Comparison of ENCODE assay signal across 12 cellular contexts in genomic region chr2:55585451-55586079, GRCh38. TPM values are rescaled to one million over a fixed set of nuclear protein-coding genes. Genes with fewer than 3 reads are reported as not detected.
DNase-seq lines count a peak whose midpoint lies in the region; ATAC-seq and TF ChIP-seq lines count a peak whose summit lies in the region.
"Had no signal": no experiment of that assay in that cellular context is flagged by ENCODE, and none has a peak within 500 bp of the region (broad histone marks: within the 10 kb centered on the region; RNA-seq: fewer than 3 reads in every experiment).

No MANE protein-coding gene starts in this region.

- H2AFZ ChIP-seq in mesenchymal stem cell (ENCODE audit: low read depth, low read length) = no peak overlapping the region

- H3K9me3 ChIP-seq in HUES6 (ENCODE audit: control insufficient read depth, insufficient read depth, low read depth, low read length) = no peaks in the 10 kb centered on the region
- no peaks in the 10 kb centered on the region for H3K9me3 ChIP-seq in mesenchymal stem cell (ENCODE audit: control insufficient read depth, low read length)
- no peaks in the 10 kb centered on the region for H3K9me3 ChIP-seq in heart right ventricle
- H3K9me3 ChIP-seq: body of pancreas, ovary had no signal

- peaks cover 5% of the 10 kb centered on the region for H3K4me1 Mint-ChIP-seq in CD14-positive monocyte

- no peak overlapping the region for H2BK15ac ChIP-seq in mesenchymal stem cell (ENCODE audit: low read depth, poor library complexity, severe bottlenecking)

- H2BK12ac ChIP-seq in mesenchymal stem cell (ENCODE audit: low read length in 2 of 2) = no peak overlapping the region

- intact Hi-C loops in CD14-positive monocyte (cut with micrococcal nuclease) (no loop called here), heart right ventricle (cut with DNase I) (no loop called here)

- H3K14ac ChIP-seq in mesenchymal stem cell (ENCODE audit: low read length in 2 of 2) = no peak overlapping the region

- no peak overlapping the region for H2BK5ac ChIP-seq in mesenchymal stem cell (ENCODE audit: low read depth, low read length, poor library complexity, severe bottlenecking)

- no peak overlapping the region for H3K23ac ChIP-seq in mesenchymal stem cell (ENCODE audit: low read length in 2 of 2)

- H3K27ac ChIP-seq in HUES6 (ENCODE audit: low read depth, low read length) (peak overlapping the region; percentile 62), mesenchymal stem cell (ENCODE audit: low read length, poor library complexity, severe bottlenecking) (peak overlapping the region; percentile 59), heart right ventricle (no peak overlapping the region)
- H3K27ac ChIP-seq: body of pancreas, ovary had no signal

- H3K36me3 ChIP-seq in HUES6 (ENCODE audit: control insufficient read depth, insufficient read depth, low read length) = peaks cover 26% of the 10 kb centered on the region; the same call in 1 of the 2 replicates
- peaks cover 0 to 51% of the 10 kb centered on the region in 2 experiments for H3K36me3 ChIP-seq in mesenchymal stem cell (ENCODE audit: control insufficient read depth in 1 of 2, insufficient read depth in 2 of 2, low read depth in 1 of 2, low read length in 2 of 2)
- peaks cover 0 to 91% (median 14%) of the 10 kb centered on the region in 9 donors for H3K36me3 ChIP-seq in heart right ventricle
- H3K36me3 ChIP-seq: ovary had no signal

- H3K9ac ChIP-seq in HUES6 (ENCODE audit: low read length) (no peak overlapping the region), mesenchymal stem cell (ENCODE audit: low read length) (peak overlapping the region; percentile 90)

- no peak overlapping the region for H3K4ac ChIP-seq in mesenchymal stem cell (ENCODE audit: low read depth in 1 of 2, low read length in 2 of 2)

- H3K4me3 Mint-ChIP-seq in CD14-positive monocyte = no peak overlapping the region

- H2AK5ac ChIP-seq in mesenchymal stem cell (ENCODE audit: low read length, severe bottlenecking) = no peak overlapping the region

- H3K36me3 Mint-ChIP-seq in CD14-positive monocyte = peaks cover 54 to 70% of the 10 kb centered on the region in 2 donors

- H3K27me3 Mint-ChIP-seq in CD14-positive monocyte (ENCODE audit: low read depth in 3 of 3) = no peaks in the 10 kb centered on the region

- H4K8ac ChIP-seq in mesenchymal stem cell (ENCODE audit: low read length) = no peak overlapping the region

- DNase-seq in CD14-positive monocyte (ENCODE audit: low spot score) (no peak), amniotic epithelial cell (ENCODE audit: low read depth) (peak; percentile 81), mesenchymal stem cell (peak; percentile 61), AML-193 (lab: John Stamatoyannopoulos, UW) (no peak), heart right ventricle (no peak)
- DNase-seq: body of pancreas, GDM1, Kasumi-1, ovary had no signal

- TF ChIP-seq POLR2A in GM18505 (IDR thresholded peaks at IDR 0.05; ENCODE audit: borderline replicate concordance, extremely low read depth, insufficient read depth, insufficient read length) = no peak

- no peak for ATAC-seq in heart right ventricle
- no peak for ATAC-seq in GM18505 (IDR thresholded peaks at IDR 0.05; ENCODE audit: unreplicated experiment)
- ATAC-seq in HG03460 (IDR thresholded peaks at IDR 0.05; ENCODE audit: unreplicated experiment) = no peak
- ATAC-seq: body of pancreas had no signal

- no peaks in the 10 kb centered on the region for H3K9me3 Mint-ChIP-seq in CD14-positive monocyte

- H3K79me1 ChIP-seq in mesenchymal stem cell (replicated peaks; ENCODE audit: low read length, poor library complexity, severe bottlenecking) = peaks cover 4% of the 10 kb centered on the region

- H3K4me1 ChIP-seq in HUES6 (ENCODE audit: control insufficient read depth, insufficient read depth, low read length) (peaks cover 5% of the 10 kb centered on the region; the same call in 1 of the 2 replicates), mesenchymal stem cell (ENCODE audit: control insufficient read depth, insufficient read depth, low read depth, low read length) (no peaks in the 10 kb centered on the region), heart right ventricle (peaks cover 0 to 28% (median 8%) of the 10 kb centered on the region in 9 donors)
- H3K4me1 ChIP-seq: body of pancreas had no signal

- no peak overlapping the region for H4K91ac ChIP-seq in mesenchymal stem cell (ENCODE audit: low read length)

- 36% methylated on average over 1 of the region's 2 CpGs for WGBS in mesenchymal stem cell
- 88 to 94% methylated on average over 2 of the region's 2 CpGs for WGBS in heart right ventricle, 2 donors

- H3K4me3 ChIP-seq in HUES6 (ENCODE audit: low read depth, low read length) (no peak overlapping the region), mesenchymal stem cell (ENCODE audit: insufficient read depth in 1 of 2, low read depth in 1 of 2, low read length in 2 of 2) (peak overlapping the region in 1 of 2 experiments; percentile 35), heart right ventricle (no peak overlapping the region)
- H3K4me3 ChIP-seq: body of pancreas, ovary had no signal

- H3K27me3 ChIP-seq in HUES6 (ENCODE audit: control insufficient read depth, insufficient read depth, low read length) (no peaks in the 10 kb centered on the region), mesenchymal stem cell (ENCODE audit: control insufficient read depth in 1 of 2, insufficient read depth in 1 of 2, low read length in 2 of 2) (no peaks in the 10 kb centered on the region), heart right ventricle (no peaks in the 10 kb centered on the region)
- H3K27me3 ChIP-seq: body of pancreas, ovary had no signal

- H3K18ac ChIP-seq in mesenchymal stem cell (ENCODE audit: low read depth in 1 of 2, low read length in 2 of 2) = no peak overlapping the region

- no peak for TF ChIP-seq CTCF in CD14-positive monocyte (IDR thresholded peaks at IDR 0.05)
- no peak for TF ChIP-seq CTCF in heart right ventricle (IDR thresholded peaks at IDR 0.05)

- no peak overlapping the region for H3K4me2 ChIP-seq in mesenchymal stem cell (ENCODE audit: low read length, poor library complexity, severe bottlenecking)

- peak overlapping the region in 5 of 7 donors; percentile 16 to 65 (median 53) for H3K27ac Mint-ChIP-seq in CD14-positive monocyte

- H2BK120ac ChIP-seq in mesenchymal stem cell (ENCODE audit: low read depth, low read length) = no peak overlapping the region

RNA-seq across cellular contexts. Expression of gene PPP4R3B, which starts 31.9 kb away (rescaled TPM):
- 10 to 100 TPM; 30.2 to 41.1 TPM for polyA plus RNA-seq in CD14-positive monocyte
- 21.6 TPM for polyA plus RNA-seq in mesenchymal stem cell (2013, experiment 1 of 2)
- 22.2 TPM for polyA plus RNA-seq in mesenchymal stem cell (2013, experiment 2 of 2)
- 10 to 100 TPM; 21.3 to 29.0 (median 25.2) TPM for total RNA-seq in heart right ventricle
- 10 to 100 TPM; 10.9 to 15.4 TPM for polyA plus RNA-seq in heart right ventricle

Comparison
In these comparisons a context has a peak if more than half of its experiments do, and no peak if none do; other contexts are left out.
1. DNase-seq: peak in amniotic epithelial cell (single experiment) and mesenchymal stem cell (single experiment); none in CD14-positive monocyte (single experiment), AML-193 (0 of 2) and heart right ventricle (0 of 2).
2. H3K27ac ChIP-seq: peak in HUES6 (single experiment) and mesenchymal stem cell (single experiment); none in heart right ventricle (0 of 10).